8 cellular contexts compared by ENCODE assay signal in genomic region chr17:44759096-44759915, GRCh38. TPM values are rescaled to one million over a fixed set of nuclear protein-coding genes. Genes with fewer than 3 reads are reported as not detected.
DNase-seq lines count a peak whose midpoint lies in the region; ATAC-seq and TF ChIP-seq lines count a peak whose summit lies in the region.

No MANE protein-coding gene starts in this region.

- no peak overlapping the region for H3K9ac ChIP-seq in rectal smooth muscle tissue (ENCODE audit: low read length)

- DNase-seq in RWPE2 (ENCODE audit: low spot score) = peak; percentile 61
- no peak for DNase-seq in fibroblast of the aortic adventitia (ENCODE audit: low read depth)
- no peak for DNase-seq in NOMO-1 treated with DMSO at 0.1 percent for 48 hours (lab: John Stamatoyannopoulos, UW; ENCODE audit: unreplicated experiment)
- DNase-seq in D341Med (ENCODE audit: low spot score) = no peak
- no peak for DNase-seq in cerebellar cortex (ENCODE audit: low spot score)

- no peaks in the 10 kb centered on the region for H3K9me3 ChIP-seq in RWPE2 (ENCODE audit: severe bottlenecking)

- H3K4me3 ChIP-seq in GM08714 (ENCODE audit: low read length) = peak overlapping the region; percentile 17; the same call in 1 of the 2 replicates
- H3K4me3 ChIP-seq in RWPE2 (ENCODE audit: severe bottlenecking) = peak overlapping the region; percentile 24
- H3K4me3 ChIP-seq in fibroblast of the aortic adventitia (ENCODE audit: low read depth, low read length) = peak overlapping the region; percentile 54
- peak overlapping the region; percentile 27 for H3K4me3 ChIP-seq in rectal smooth muscle tissue (ENCODE audit: low read length)

- H3K27ac ChIP-seq in RWPE2 (ENCODE audit: poor library complexity, severe bottlenecking) = no peak overlapping the region
- no peak overlapping the region for H3K27ac ChIP-seq in rectal smooth muscle tissue (ENCODE audit: low read depth, low read length)

- ATAC-seq in RWPE2 (ENCODE audit: low read depth) (peak; percentile 22; the same call in 1 of the 3 replicates), GM18511 (IDR thresholded peaks at IDR 0.05; ENCODE audit: unreplicated experiment) (no peak)

- TF ChIP-seq CTCF in RWPE2 (IDR thresholded peaks at IDR 0.05; ENCODE audit: poor library complexity, severe bottlenecking) (no peak), fibroblast of the aortic adventitia (IDR thresholded peaks at IDR 0.05; ENCODE audit: insufficient read depth, low read length) (peak; percentile 14)

- H3K27me3 ChIP-seq in RWPE2 (ENCODE audit: insufficient read depth, poor library complexity, severe bottlenecking) = peaks cover 26% of the 10 kb centered on the region
- H3K27me3 ChIP-seq in rectal smooth muscle tissue (ENCODE audit: control insufficient read depth, insufficient read depth, low read length) = peaks cover 22% of the 10 kb centered on the region

- no peaks in the 10 kb centered on the region for H3K4me1 ChIP-seq in RWPE2 (ENCODE audit: insufficient read depth, poor library complexity, severe bottlenecking)
- peaks cover 3% of the 10 kb centered on the region for H3K4me1 ChIP-seq in rectal smooth muscle tissue (ENCODE audit: control insufficient read depth, insufficient read depth, low read length)

- no peaks in the 10 kb centered on the region for H3K36me3 ChIP-seq in RWPE2 (ENCODE audit: low read depth)
- H3K36me3 ChIP-seq in rectal smooth muscle tissue (ENCODE audit: control insufficient read depth, insufficient read depth, low read length) = no peaks in the 10 kb centered on the region

RNA-seq across cellular contexts. Expression of gene ADAM11, which starts 0.5 kb away (rescaled TPM):
- total RNA-seq in fibroblast of the aortic adventitia (ENCODE audit: low replicate concordance) = 0.36 and 1.9 TPM in 2 replicates

RNA-seq across cellular contexts. Expression of gene DBF4B, which starts 50.8 kb away (rescaled TPM):
- total RNA-seq in fibroblast of the aortic adventitia (ENCODE audit: low replicate concordance) = 4.9 and 5.2 TPM in 2 replicates
